In the genomic region with DNA sequence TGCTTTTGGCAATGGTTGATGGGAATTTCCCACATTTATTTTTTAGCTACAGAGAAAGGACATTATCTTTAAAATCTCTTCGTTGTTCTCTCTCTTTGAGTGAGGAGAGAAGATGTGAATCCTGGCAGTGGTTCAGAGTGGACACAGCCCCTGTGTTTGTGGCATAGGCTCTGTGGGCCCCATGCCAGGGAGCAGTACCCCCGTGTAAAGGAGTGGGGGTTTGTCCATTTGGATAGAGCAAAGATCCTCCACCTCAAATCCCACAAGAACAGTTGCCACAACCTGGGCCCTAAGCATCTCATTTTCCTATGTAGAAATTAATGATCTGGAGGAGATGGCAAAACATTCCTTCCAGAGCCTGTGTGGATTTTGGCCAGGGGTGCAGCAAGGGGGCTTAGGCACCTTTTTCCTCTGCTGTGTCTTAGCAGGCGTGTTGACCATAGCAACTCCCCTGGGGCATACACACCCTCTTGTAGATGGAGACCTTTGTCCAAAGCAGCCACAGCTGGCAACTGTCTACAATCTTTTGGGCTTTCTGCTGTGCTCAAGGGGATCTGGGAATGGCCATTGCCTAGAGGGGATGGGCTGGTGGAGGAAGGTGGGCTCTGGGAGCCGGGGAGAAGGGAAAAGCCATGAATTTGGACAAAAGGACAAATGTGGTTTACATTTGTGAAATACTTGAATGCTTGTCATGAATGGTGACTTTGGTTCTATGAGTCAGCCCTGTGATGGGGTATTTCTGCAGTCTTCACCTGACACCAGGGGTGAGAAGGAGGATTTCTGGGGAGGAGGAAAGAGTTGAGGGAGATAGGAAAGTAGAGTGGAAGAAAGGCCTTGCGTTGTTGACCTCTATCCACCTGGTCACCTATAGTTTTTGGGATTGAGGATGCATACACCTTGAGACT, we compare ENCODE assay signal across 22 cellular contexts.
A peak's percentile ranks its signal among the peaks of the same experiment; 100 is the strongest.
DNase-seq lines count a peak whose midpoint lies in the region; ATAC-seq and TF ChIP-seq lines count a peak whose summit lies in the region.
"Had no signal": no experiment of that assay in that cellular context is flagged by ENCODE, and none has a peak within 500 bp of the region (broad histone marks: within the 10 kb centered on the region; RNA-seq: fewer than 3 reads in every experiment).

No MANE protein-coding gene starts in this region.

- no peak overlapping the region for H3K23ac ChIP-seq in trophoblast cell (ENCODE audit: low read length)

- peaks cover 0 to 8% of the 10 kb centered on the region in 2 donors for H3K4me1 ChIP-seq in breast epithelium
- H3K4me1 ChIP-seq in trophoblast cell (ENCODE audit: control insufficient read depth in 1 of 2, insufficient read depth in 2 of 2, low read length in 2 of 2): peaks cover 7 to 9% of the 10 kb centered on the region in 2 experiments

- H3K27me3 ChIP-seq in breast epithelium: no peaks in the 10 kb centered on the region
- H3K27me3 ChIP-seq in trophoblast cell (ENCODE audit: insufficient read depth, low read length): no peaks in the 10 kb centered on the region
- H3K27me3 ChIP-seq: cardiac muscle cell had no signal

- H3K79me1 ChIP-seq in trophoblast cell (ENCODE audit: low read length): peaks cover 2% of the 10 kb centered on the region

- no peak overlapping the region for H3K4me3 ChIP-seq in AG10803 (ENCODE audit: low read length)
- H3K4me3 ChIP-seq in breast epithelium: no peak overlapping the region
- H3K4me3 ChIP-seq in trophoblast cell (ENCODE audit: low read depth, low read length): no peak overlapping the region
- H3K4me3 ChIP-seq: cardiac muscle cell, lung had no signal

- H3K4me2 ChIP-seq in trophoblast cell (ENCODE audit: low read length): no peak overlapping the region

- H3K4ac ChIP-seq in trophoblast cell (ENCODE audit: low read depth, low read length): peak overlapping the region; percentile 47

- no peak for ATAC-seq in HG02759 (IDR thresholded peaks at IDR 0.05; ENCODE audit: unreplicated experiment)
- ATAC-seq: T-cell had no signal

- H2BK12ac ChIP-seq in trophoblast cell (ENCODE audit: low read length): no peak overlapping the region

- TF ChIP-seq POLR2A in breast epithelium (IDR thresholded peaks at IDR 0.05): no peak

- no peak overlapping the region for H2BK120ac ChIP-seq in trophoblast cell (ENCODE audit: insufficient read depth, low read length, poor library complexity)

- no peak overlapping the region for H3K9ac ChIP-seq in trophoblast cell (ENCODE audit: low read length)

- peak overlapping the region; percentile 59 to 80 for H3K27ac ChIP-seq in breast epithelium
- no peak overlapping the region for H3K27ac ChIP-seq in trophoblast cell (ENCODE audit: low read depth, low read length)
- H3K27ac ChIP-seq: cardiac muscle cell had no signal

- H3K9me3 ChIP-seq in breast epithelium (no peaks in the 10 kb centered on the region), trophoblast cell (ENCODE audit: insufficient read depth, low read depth, low read length) (no peaks in the 10 kb centered on the region)

- H3K14ac ChIP-seq in trophoblast cell (ENCODE audit: low read length): no peak overlapping the region

- H2AFZ ChIP-seq in trophoblast cell (ENCODE audit: insufficient read depth, low read length, poor library complexity): no peak overlapping the region

- no peak overlapping the region for H4K12ac ChIP-seq in trophoblast cell (ENCODE audit: low read depth, low read length)

- no CpG with 5 or more reads among the region's 5 CpGs for WGBS in trophoblast cell (ENCODE audit: extremely low coverage, insufficient coverage, insufficient read length)

- H3K36me3 ChIP-seq in breast epithelium (no peaks in the 10 kb centered on the region), trophoblast cell (ENCODE audit: control insufficient read depth in 1 of 2, insufficient read depth in 2 of 2, low read length in 2 of 2) (peaks cover 4 to 5% of the 10 kb centered on the region in 2 experiments)

- DNase-seq in AG10803 (ENCODE audit: low read depth) (peak; percentile 44), M059J (ENCODE audit: low read depth) (peak; percentile 66), breast epithelium (ENCODE audit: low spot score in 2 of 2) (no peak), trophoblast cell (no peak), DMS79 treated with DMSO at 0.1 percent for 48 hours (lab: John Stamatoyannopoulos, UW) (no peak), GM20000 (ENCODE audit: low spot score) (no peak), NCI-H526 (lab: John Stamatoyannopoulos, UW) (no peak)
- DNase-seq: ACHN; activated CD4-positive, alpha-beta T cell treated with anti-CD3 and anti-CD28 coated beads for 4 hours; C1 segment of cervical spinal cord; dermis blood vessel endothelial cell; islet precursor cell; KG1; NCI-H1092; NCI-H510A treated with DMSO at 0.1 percent for 48 hours; occipital lobe; right cardiac atrium; Right ventricle myocardium superior; T-cell had no signal

- H3K79me2 ChIP-seq in trophoblast cell (ENCODE audit: control insufficient read depth, insufficient read depth, low read length, poor library complexity): peaks cover 19% of the 10 kb centered on the region

- no peak overlapping the region for H3K18ac ChIP-seq in trophoblast cell (ENCODE audit: low read length)

- peak overlapping the region; percentile 9 for H2BK5ac ChIP-seq in trophoblast cell (ENCODE audit: low read depth, low read length, poor library complexity)

- TF ChIP-seq CTCF in AG10803 (conservative IDR thresholded peaks at IDR 0.05; ENCODE audit: low read length) (no peak), breast epithelium (IDR thresholded peaks at IDR 0.05) (no peak), GM20000 (IDR thresholded peaks at IDR 0.05; ENCODE audit: extremely low read depth, missing control alignments) (no peak)

- H4K8ac ChIP-seq in trophoblast cell (ENCODE audit: low read depth, low read length): no peak overlapping the region

- H4K91ac ChIP-seq in trophoblast cell (ENCODE audit: low read depth, low read length): no peak overlapping the region

- no peak overlapping the region for H2AK5ac ChIP-seq in trophoblast cell (ENCODE audit: low read length)

- intact Hi-C loops in breast epithelium (cut with DNase I; ENCODE audit: low total_unique reads): no loop called here

Comparison
In these comparisons a context has a peak if more than half of its experiments do, and no peak if none do; other contexts are left out.
1. DNase-seq: peak in AG10803 (single experiment) and M059J (single experiment); none in breast epithelium (0 of 2), trophoblast cell (0 of 2), DMS79 treated with DMSO at 0.1 percent for 48 hours (single experiment), GM20000 (single experiment) and NCI-H526 (0 of 2).